1 cellular context compared by ENCODE assay signal in genomic region chr10:110008518-110009339, GRCh38.
TF ChIP-seq lines count a peak whose summit lies in the region.

No MANE protein-coding gene starts in this region.

TF ChIP-seq in GM23338, 12 proteins besides CTCF, POLR2A, EP300 and RAD21 (continued from another document):
- TF ChIP-seq ZNF462 (CRISPR knock-in tag; IDR thresholded peaks at IDR 0.05) (no peak), EZH2phosphoT487 (IDR thresholded peaks at IDR 0.05; ENCODE audit: unreplicated experiment) (no peak), CREB1 (CRISPR knock-in tag; IDR thresholded peaks at IDR 0.05; ENCODE audit: low read depth) (no peak), ETS1 (IDR thresholded peaks at IDR 0.05) (no peak; the same call in 1 of the 2 replicates), ZNF114 (CRISPR knock-in tag; IDR thresholded peaks at IDR 0.05) (no peak), POLR2AphosphoS5 (IDR thresholded peaks at IDR 0.05; ENCODE audit: low read depth) (no peak), REST (IDR thresholded peaks at IDR 0.05; ENCODE audit: unreplicated experiment) (no peak), JUNB (IDR thresholded peaks at IDR 0.05; ENCODE audit: unreplicated experiment) (no peak), ZNF331 (CRISPR knock-in tag; IDR thresholded peaks at IDR 0.05; ENCODE audit: low read depth) (no peak), STAT1 (IDR thresholded peaks at IDR 0.05; ENCODE audit: unreplicated experiment) (no peak)
